ENCODE assay signal across 8 cellular contexts in genomic region chr15:26082833-26083174, GRCh38.
DNase-seq lines count a peak whose midpoint lies in the region; ATAC-seq and TF ChIP-seq lines count a peak whose summit lies in the region.

No MANE protein-coding gene starts in this region.

- no peaks in the 10 kb centered on the region for H3K9me3 ChIP-seq in WERI-Rb-1 (ENCODE audit: severe bottlenecking)
- no peaks in the 10 kb centered on the region for H3K9me3 ChIP-seq in psoas muscle

- H3K4me1 ChIP-seq in psoas muscle = peaks cover 5% of the 10 kb centered on the region

- DNase-seq in Ammon's horn (ENCODE audit: low spot score) (peak; percentile 46), HEK293T (ENCODE audit: extremely low spot score) (no peak), WERI-Rb-1 (peak; percentile 30), glutamatergic neuron (no peak), psoas muscle (no peak), cerebellar nuclear complex (lab: John Stamatoyannopoulos, UW) (no peak)

- H3K27ac ChIP-seq in WERI-Rb-1 (peak overlapping the region; percentile 93), psoas muscle (peak overlapping the region; percentile 87)

- H3K27ac Mint-ChIP-seq in glutamatergic neuron (ENCODE audit: unreplicated experiment) = peak overlapping the region; percentile 86

- peaks cover 17% of the 10 kb centered on the region for H3K9me3 Mint-ChIP-seq in glutamatergic neuron (ENCODE audit: unreplicated experiment)

- peak overlapping the region; percentile 92 for H3K4me3 ChIP-seq in WERI-Rb-1 (ENCODE audit: low read depth, low read length)
- peak overlapping the region; percentile 78 for H3K4me3 ChIP-seq in psoas muscle

- intact Hi-C loops in psoas muscle (cut with DNase I) = no loop called here

- H3K36me3 ChIP-seq in WERI-Rb-1 = no peaks in the 10 kb centered on the region
- H3K36me3 ChIP-seq in psoas muscle (ENCODE audit: insufficient read depth in 1 of 2, low read depth in 1 of 2) = no peaks in the 10 kb centered on the region

- peaks cover 9% of the 10 kb centered on the region for H3K27me3 Mint-ChIP-seq in glutamatergic neuron (ENCODE audit: unreplicated experiment)

- CTCF ChIA-PET in HEK293T (lab: Yijun Ruan, JAX) = no interaction called here

- no peaks in the 10 kb centered on the region for H3K36me3 Mint-ChIP-seq in glutamatergic neuron (ENCODE audit: unreplicated experiment)

- H3K27me3 ChIP-seq in WERI-Rb-1 (ENCODE audit: insufficient read depth, low read depth, severe bottlenecking) = no peaks in the 10 kb centered on the region
- no peaks in the 10 kb centered on the region for H3K27me3 ChIP-seq in psoas muscle (ENCODE audit: insufficient read depth in 3 of 3, low read length in 2 of 3)

- 2 to 4% (median 2%) methylated on average over 10 of the region's 10 CpGs for WGBS in psoas muscle, 3 donors

- no peak for TF ChIP-seq CTCF in WERI-Rb-1 (IDR thresholded peaks at IDR 0.05; ENCODE audit: low read depth, low read length)
- no peak for TF ChIP-seq CTCF in glutamatergic neuron (IDR thresholded peaks at IDR 0.05; ENCODE audit: partially characterized antibody, unreplicated experiment)
- TF ChIP-seq CTCF in psoas muscle (IDR thresholded peaks at IDR 0.05) = no peak

- POLR2A ChIA-PET in HEK293T (lab: Yijun Ruan, JAX) = interaction anchor here (0.8 to 1.5 kb wide), 3 partner anchors 8 to 13 kb away, joined by 3 to 5 read pairs (median 4); no protein-coding TSS in a partner anchor

- H3K4me3 Mint-ChIP-seq in glutamatergic neuron (ENCODE audit: unreplicated experiment) = peak overlapping the region; percentile 94

- H3K4me1 Mint-ChIP-seq in glutamatergic neuron (ENCODE audit: low read depth, unreplicated experiment) = peaks cover 3% of the 10 kb centered on the region

- ATAC-seq in psoas muscle = peak in 3 of 4 donors; percentile 4 to 27 (median 4)
- ATAC-seq in HG03565 (IDR thresholded peaks at IDR 0.05; ENCODE audit: unreplicated experiment) = no peak
- ATAC-seq in HG02623 (IDR thresholded peaks at IDR 0.05; ENCODE audit: unreplicated experiment) = no peak

TF ChIP-seq in HEK293T, 16 proteins besides CTCF, POLR2A, EP300 and RAD21:
- TF ChIP-seq CTBP1 (IDR thresholded peaks at IDR 0.05; ENCODE audit: borderline replicate concordance) = no peak
- peak; percentile 7; the same call in 1 of the 2 replicates for TF ChIP-seq L3MBTL2 (conservative IDR thresholded peaks at IDR 0.05)

Comparison
In these comparisons a context has a peak if more than half of its experiments do, and no peak if none do; other contexts are left out.
1. DNase-seq: peak in Ammon's horn (single experiment) and WERI-Rb-1 (single experiment); none in HEK293T (single experiment), glutamatergic neuron (single experiment), psoas muscle (0 of 2) and cerebellar nuclear complex (0 of 2).
2. ATAC-seq: peak in psoas muscle (3 of 4); none in HG03565 (single experiment) and HG02623 (single experiment).